ENCODE assay signal across 2 cellular contexts in genomic region chr9:132591244-132591643, GRCh38.
TF ChIP-seq lines count a peak whose summit lies in the region.

No MANE protein-coding gene starts in this region.

TF ChIP-seq in GM23338, 12 proteins besides CTCF, POLR2A, EP300 and RAD21:
- TF ChIP-seq JUNB (IDR thresholded peaks at IDR 0.05; ENCODE audit: unreplicated experiment) (no peak), ZNF114 (CRISPR knock-in tag; IDR thresholded peaks at IDR 0.05) (no peak), POLR2AphosphoS5 (IDR thresholded peaks at IDR 0.05; ENCODE audit: low read depth) (0 out of 2 replicates have a peak, but pooled peaks have one; percentile 16)

TF ChIP-seq in H1, 55 proteins besides CTCF, POLR2A, EP300 and RAD21:
- TF ChIP-seq JUND (IDR thresholded peaks at IDR 0.05; ENCODE audit: low read length) (no peak), HDAC2 (IDR thresholded peaks at IDR 0.05; ENCODE audit: borderline replicate concordance in 1 of 2, low read depth in 2 of 2, low read length in 2 of 2) (peak in 1 of 2 experiments; percentile 3; a peak in 1 of 4 replicates), ZNF274 (IDR thresholded peaks at IDR 0.05; ENCODE audit: borderline replicate concordance, extremely low read depth, low read length) (no peak), TAF7 (optimal IDR thresholded peaks at IDR 0.05; ENCODE audit: borderline replicate concordance, low read depth, low read length) (no peak), SP1 (IDR thresholded peaks at IDR 0.05; ENCODE audit: low read depth, low read length) (0 out of 2 replicates have a peak, but pooled peaks have one; percentile 19), EGR1 (IDR thresholded peaks at IDR 0.05; ENCODE audit: borderline replicate concordance, low read depth, low read length) (no peak), GABPA (IDR thresholded peaks at IDR 0.05; ENCODE audit: borderline replicate concordance, insufficient read depth, low read length) (no peak)
